In the genomic region with DNA sequence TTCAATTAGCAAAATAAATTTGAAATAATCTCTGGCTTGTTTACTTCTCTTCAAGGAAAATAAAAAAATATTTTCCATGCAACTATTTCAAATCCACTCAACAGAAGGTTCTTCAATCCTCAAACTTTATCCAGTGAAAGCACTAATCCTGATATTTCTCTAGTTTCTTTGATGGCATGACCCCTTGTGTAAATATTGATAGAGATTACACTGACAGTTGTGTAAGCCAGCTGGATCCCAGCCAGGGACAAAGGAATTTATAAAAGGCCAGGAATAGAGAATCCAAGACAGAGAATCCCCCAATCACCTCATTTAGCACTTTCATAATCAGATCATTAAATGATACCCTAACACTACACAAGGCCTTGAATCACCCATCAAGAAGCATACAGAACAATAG, we compare ENCODE assay signal across 1 cellular context.
TF ChIP-seq lines count a peak whose summit lies in the region.

No MANE protein-coding gene starts in this region.

TF ChIP-seq in HepG2, 621 proteins besides CTCF, POLR2A, EP300 and RAD21 (continued from another document and continues in another):
- 0 out of 2 replicates have a peak, but pooled peaks have one; percentile 33 for TF ChIP-seq ELF3 (CRISPR knock-in tag; IDR thresholded peaks at IDR 0.05)
- TF ChIP-seq FOXA3 (CRISPR knock-in tag; IDR thresholded peaks at IDR 0.05), result peak; percentile 97
- TF ChIP-seq, protein P1, sequence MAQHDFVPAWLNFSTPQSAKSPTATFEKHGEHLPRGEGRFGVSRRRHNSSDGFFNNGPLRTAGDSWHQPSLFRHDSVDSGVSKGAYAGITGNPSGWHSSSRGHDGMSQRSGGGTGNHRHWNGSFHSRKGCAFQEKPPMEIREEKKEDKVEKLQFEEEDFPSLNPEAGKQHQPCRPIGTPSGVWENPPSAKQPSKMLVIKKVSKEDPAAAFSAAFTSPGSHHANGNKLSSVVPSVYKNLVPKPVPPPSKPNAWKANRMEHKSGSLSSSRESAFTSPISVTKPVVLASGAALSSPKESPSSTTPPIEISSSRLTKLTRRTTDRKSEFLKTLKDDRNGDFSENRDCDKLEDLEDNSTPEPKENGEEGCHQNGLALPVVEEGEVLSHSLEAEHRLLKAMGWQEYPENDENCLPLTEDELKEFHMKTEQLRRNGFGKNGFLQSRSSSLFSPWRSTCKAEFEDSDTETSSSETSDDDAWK (CRISPR knock-in tag; IDR thresholded peaks at IDR 0.05), result no peak
- TF ChIP-seq ZNF513 (CRISPR knock-in tag; conservative IDR thresholded peaks at IDR 0.05), result no peak
- TF ChIP-seq HHEX (CRISPR knock-in tag; IDR thresholded peaks at IDR 0.05), result peak; percentile 75
- TF ChIP-seq GFI1 (CRISPR knock-in tag; IDR thresholded peaks at IDR 0.05; ENCODE audit: borderline replicate concordance), result peak; percentile 60; the same call in 1 of the 2 replicates
- 0 out of 2 replicates have a peak, but pooled peaks have one; percentile 40 for TF ChIP-seq MBD4 (IDR thresholded peaks at IDR 0.05; ENCODE audit: borderline replicate concordance, low read length)
- TF ChIP-seq FOXA1 (IDR thresholded peaks at IDR 0.05), result peak; percentile 84
- peak; percentile 94 for TF ChIP-seq FOXA1 (CRISPR knock-in tag; IDR thresholded peaks at IDR 0.05)
- TF ChIP-seq CEBPB (IDR thresholded peaks at IDR 0.05; ENCODE audit: borderline replicate concordance, low read depth, low read length), result peak; percentile 86
- peak; percentile 84 for TF ChIP-seq RXRB (CRISPR knock-in tag; IDR thresholded peaks at IDR 0.05; ENCODE audit: borderline replicate concordance)
- TF ChIP-seq HDAC2 (CRISPR knock-in tag; IDR thresholded peaks at IDR 0.05), result peak; percentile 75
- no peak for TF ChIP-seq ZNF770 (CRISPR knock-in tag; IDR thresholded peaks at IDR 0.05)
- no peak for TF ChIP-seq ZNF232 (CRISPR knock-in tag; IDR thresholded peaks at IDR 0.05; ENCODE audit: borderline replicate concordance)
- no peak for TF ChIP-seq ELK4 (CRISPR knock-in tag; IDR thresholded peaks at IDR 0.05; ENCODE audit: borderline replicate concordance)
- peak; percentile 53 for TF ChIP-seq HNF4A (CRISPR knock-in tag; IDR thresholded peaks at IDR 0.05)
- peak; percentile 43; the same call in 1 of the 2 replicates for TF ChIP-seq THAP11 (CRISPR knock-in tag; IDR thresholded peaks at IDR 0.05)
- peak; percentile 61; the same call in 1 of the 2 replicates for TF ChIP-seq NCOR1 (IDR thresholded peaks at IDR 0.05; ENCODE audit: borderline replicate concordance, low read length)
- TF ChIP-seq NR2F1 (CRISPR knock-in tag; IDR thresholded peaks at IDR 0.05), result peak; percentile 78 to 93
- TF ChIP-seq, protein P2, sequence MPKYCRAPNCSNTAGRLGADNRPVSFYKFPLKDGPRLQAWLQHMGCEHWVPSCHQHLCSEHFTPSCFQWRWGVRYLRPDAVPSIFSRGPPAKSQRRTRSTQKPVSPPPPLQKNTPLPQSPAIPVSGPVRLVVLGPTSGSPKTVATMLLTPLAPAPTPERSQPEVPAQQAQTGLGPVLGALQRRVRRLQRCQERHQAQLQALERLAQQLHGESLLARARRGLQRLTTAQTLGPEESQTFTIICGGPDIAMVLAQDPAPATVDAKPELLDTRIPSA (CRISPR knock-in tag; IDR thresholded peaks at IDR 0.05; ENCODE audit: borderline replicate concordance), result no peak
- TF ChIP-seq HES4 (CRISPR knock-in tag; IDR thresholded peaks at IDR 0.05; ENCODE audit: borderline replicate concordance), result no peak
- no peak for TF ChIP-seq GATAD1 (CRISPR knock-in tag; IDR thresholded peaks at IDR 0.05)
- TF ChIP-seq ATF4 (CRISPR knock-in tag; IDR thresholded peaks at IDR 0.05), result peak in 1 of 2 experiments; percentile 74; a peak in 2 of 4 replicates
- TF ChIP-seq, protein P3, sequence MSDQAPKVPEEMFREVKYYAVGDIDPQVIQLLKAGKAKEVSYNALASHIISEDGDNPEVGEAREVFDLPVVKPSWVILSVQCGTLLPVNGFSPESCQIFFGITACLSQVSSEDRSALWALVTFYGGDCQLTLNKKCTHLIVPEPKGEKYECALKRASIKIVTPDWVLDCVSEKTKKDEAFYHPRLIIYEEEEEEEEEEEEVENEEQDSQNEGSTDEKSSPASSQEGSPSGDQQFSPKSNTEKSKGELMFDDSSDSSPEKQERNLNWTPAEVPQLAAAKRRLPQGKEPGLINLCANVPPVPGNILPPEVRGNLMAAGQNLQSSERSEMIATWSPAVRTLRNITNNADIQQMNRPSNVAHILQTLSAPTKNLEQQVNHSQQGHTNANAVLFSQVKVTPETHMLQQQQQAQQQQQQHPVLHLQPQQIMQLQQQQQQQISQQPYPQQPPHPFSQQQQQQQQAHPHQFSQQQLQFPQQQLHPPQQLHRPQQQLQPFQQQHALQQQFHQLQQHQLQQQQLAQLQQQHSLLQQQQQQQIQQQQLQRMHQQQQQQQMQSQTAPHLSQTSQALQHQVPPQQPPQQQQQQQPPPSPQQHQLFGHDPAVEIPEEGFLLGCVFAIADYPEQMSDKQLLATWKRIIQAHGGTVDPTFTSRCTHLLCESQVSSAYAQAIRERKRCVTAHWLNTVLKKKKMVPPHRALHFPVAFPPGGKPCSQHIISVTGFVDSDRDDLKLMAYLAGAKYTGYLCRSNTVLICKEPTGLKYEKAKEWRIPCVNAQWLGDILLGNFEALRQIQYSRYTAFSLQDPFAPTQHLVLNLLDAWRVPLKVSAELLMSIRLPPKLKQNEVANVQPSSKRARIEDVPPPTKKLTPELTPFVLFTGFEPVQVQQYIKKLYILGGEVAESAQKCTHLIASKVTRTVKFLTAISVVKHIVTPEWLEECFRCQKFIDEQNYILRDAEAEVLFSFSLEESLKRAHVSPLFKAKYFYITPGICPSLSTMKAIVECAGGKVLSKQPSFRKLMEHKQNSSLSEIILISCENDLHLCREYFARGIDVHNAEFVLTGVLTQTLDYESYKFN (CRISPR knock-in tag; conservative IDR thresholded peaks at IDR 0.05), result peak; percentile 61
- TF ChIP-seq, protein P4, sequence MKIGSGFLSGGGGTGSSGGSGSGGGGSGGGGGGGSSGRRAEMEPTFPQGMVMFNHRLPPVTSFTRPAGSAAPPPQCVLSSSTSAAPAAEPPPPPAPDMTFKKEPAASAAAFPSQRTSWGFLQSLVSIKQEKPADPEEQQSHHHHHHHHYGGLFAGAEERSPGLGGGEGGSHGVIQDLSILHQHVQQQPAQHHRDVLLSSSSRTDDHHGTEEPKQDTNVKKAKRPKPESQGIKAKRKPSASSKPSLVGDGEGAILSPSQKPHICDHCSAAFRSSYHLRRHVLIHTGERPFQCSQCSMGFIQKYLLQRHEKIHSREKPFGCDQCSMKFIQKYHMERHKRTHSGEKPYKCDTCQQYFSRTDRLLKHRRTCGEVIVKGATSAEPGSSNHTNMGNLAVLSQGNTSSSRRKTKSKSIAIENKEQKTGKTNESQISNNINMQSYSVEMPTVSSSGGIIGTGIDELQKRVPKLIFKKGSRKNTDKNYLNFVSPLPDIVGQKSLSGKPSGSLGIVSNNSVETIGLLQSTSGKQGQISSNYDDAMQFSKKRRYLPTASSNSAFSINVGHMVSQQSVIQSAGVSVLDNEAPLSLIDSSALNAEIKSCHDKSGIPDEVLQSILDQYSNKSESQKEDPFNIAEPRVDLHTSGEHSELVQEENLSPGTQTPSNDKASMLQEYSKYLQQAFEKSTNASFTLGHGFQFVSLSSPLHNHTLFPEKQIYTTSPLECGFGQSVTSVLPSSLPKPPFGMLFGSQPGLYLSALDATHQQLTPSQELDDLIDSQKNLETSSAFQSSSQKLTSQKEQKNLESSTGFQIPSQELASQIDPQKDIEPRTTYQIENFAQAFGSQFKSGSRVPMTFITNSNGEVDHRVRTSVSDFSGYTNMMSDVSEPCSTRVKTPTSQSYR (CRISPR knock-in tag; IDR thresholded peaks at IDR 0.05; ENCODE audit: borderline replicate concordance), result 0 out of 2 replicates have a peak, but pooled peaks have one; percentile 12
- no peak for TF ChIP-seq ZNF703 (CRISPR knock-in tag; IDR thresholded peaks at IDR 0.05; ENCODE audit: borderline replicate concordance)
- peak; percentile 46; the same call in 1 of the 2 replicates for TF ChIP-seq ZNF878 (CRISPR knock-in tag; IDR thresholded peaks at IDR 0.05)
- peak; percentile 55 for TF ChIP-seq CREM (IDR thresholded peaks at IDR 0.05)
- no peak for TF ChIP-seq CREM (CRISPR knock-in tag; IDR thresholded peaks at IDR 0.05)
- peak; percentile 85; the same call in 1 of the 2 replicates for TF ChIP-seq SOX5 (CRISPR knock-in tag; IDR thresholded peaks at IDR 0.05; ENCODE audit: borderline replicate concordance)
- no peak for TF ChIP-seq KDM1A (CRISPR knock-in tag; IDR thresholded peaks at IDR 0.05)
- 0 out of 2 replicates have a peak, but pooled peaks have one; percentile 43 for TF ChIP-seq ZBTB43 (CRISPR knock-in tag; conservative IDR thresholded peaks at IDR 0.05)
- no peak for TF ChIP-seq POLR2AphosphoS5 (IDR thresholded peaks at IDR 0.05; ENCODE audit: low read depth, low read length)
- no peak for TF ChIP-seq DZIP1 (CRISPR knock-in tag; IDR thresholded peaks at IDR 0.05)
- TF ChIP-seq FOXK1 (CRISPR knock-in tag; IDR thresholded peaks at IDR 0.05; ENCODE audit: borderline replicate concordance, low read depth), result peak; percentile 59; the same call in 1 of the 2 replicates
- TF ChIP-seq TCF7 (IDR thresholded peaks at IDR 0.05; ENCODE audit: low read depth), result peak; percentile 80
- no peak for TF ChIP-seq ZNF564 (CRISPR knock-in tag; IDR thresholded peaks at IDR 0.05)
- no peak for TF ChIP-seq ZNF10 (CRISPR knock-in tag; IDR thresholded peaks at IDR 0.05; ENCODE audit: borderline replicate concordance, low read depth)
